9 cellular contexts compared by ENCODE assay signal in the genomic region with DNA sequence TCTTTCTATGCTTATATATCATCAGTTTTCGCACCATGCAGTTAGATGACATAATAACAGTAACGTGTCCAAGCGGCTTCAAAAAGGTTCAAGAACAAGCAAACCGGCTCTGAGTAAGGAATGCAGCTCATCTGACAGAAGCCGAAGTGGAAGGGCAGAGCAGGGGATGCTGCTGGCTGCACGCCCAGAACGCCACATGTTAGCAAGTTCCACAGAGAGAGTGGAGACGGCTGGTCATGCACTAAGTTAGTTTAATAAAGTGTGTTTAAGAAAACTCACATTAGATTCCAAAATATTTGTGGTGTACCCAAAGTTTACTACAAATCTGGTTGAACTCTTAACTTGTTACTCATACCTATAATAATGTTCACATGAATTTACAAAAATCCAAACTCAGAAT.
DNase-seq lines count a peak whose midpoint lies in the region; ATAC-seq and TF ChIP-seq lines count a peak whose summit lies in the region.
"Had no signal": no experiment of that assay in that cellular context is flagged by ENCODE, and none has a peak within 500 bp of the region (broad histone marks: within the 10 kb centered on the region; RNA-seq: fewer than 3 reads in every experiment).

No MANE protein-coding gene starts in this region.

- H3K9me3 Mint-ChIP-seq in GM23338, result no peaks in the 10 kb centered on the region
- H3K9me3 Mint-ChIP-seq: activated naive CD4-positive, alpha-beta T cell treated with anti-CD3 and anti-CD28 coated beads, Interleukin-2, amount 50 U/mL, for 24 hours had no signal

- no peaks in the 10 kb centered on the region for H3F3A ChIP-seq in GM23338 (replicated peaks; ENCODE audit: low read depth)

- H3K4me3 Mint-ChIP-seq in GM23338, result no peak overlapping the region
- H3K4me3 Mint-ChIP-seq: activated naive CD4-positive, alpha-beta T cell treated with anti-CD3 and anti-CD28 coated beads, Interleukin-2, amount 50 U/mL, for 24 hours had no signal

- no peaks in the 10 kb centered on the region for H3K4me1 Mint-ChIP-seq in GM23338
- H3K4me1 Mint-ChIP-seq: activated naive CD4-positive, alpha-beta T cell treated with anti-CD3 and anti-CD28 coated beads, Interleukin-2, amount 50 U/mL, for 24 hours had no signal

- no peak overlapping the region for H3K4me3 ChIP-seq in GM23338
- H3K4me3 ChIP-seq in SJCRH30, result no peak overlapping the region
- no peak overlapping the region for H3K4me3 ChIP-seq in gastrocnemius medialis

- no peaks in the 10 kb centered on the region for H3K9me3 ChIP-seq in SJCRH30 (replicated peaks)
- no peaks in the 10 kb centered on the region for H3K9me3 ChIP-seq in gastrocnemius medialis

- intact Hi-C loops in gastrocnemius medialis (cut with DNase I; ENCODE audit: low total_unique reads), result no loop called here

- H2AFZ ChIP-seq in GM23338, result peak overlapping the region; percentile 5; the same call in 1 of the 2 replicates

- in situ Hi-C loops in gastrocnemius medialis (cut with MboI; ENCODE audit: low sequenced_read_pairs in 4 of 4), result no loop called here

- no peaks in the 10 kb centered on the region for H3K27me3 Mint-ChIP-seq in GM23338 (ENCODE audit: insufficient read depth, low read depth, poor library complexity)

- TF ChIP-seq CTCF in GM23338 (conservative IDR thresholded peaks at IDR 0.05; ENCODE audit: low read depth in 2 of 2) (no peak), gastrocnemius medialis (IDR thresholded peaks at IDR 0.05 in 4 of 5, conservative IDR thresholded peaks at IDR 0.05 in 1 of 5) (no peak)

- H3K4me2 ChIP-seq in GM23338, result no peak overlapping the region

- no peak for DNase-seq in GM23338 (ENCODE audit: low spot score)
- peak; percentile 95 to 97 for DNase-seq in SJCRH30
- peak; percentile 64 for DNase-seq in globus pallidus (ENCODE audit: low spot score)
- DNase-seq in putamen (ENCODE audit: low spot score), result peak; percentile 26
- DNase-seq in NCI-H146 (lab: John Stamatoyannopoulos, UW), result no peak
- DNase-seq in gastrocnemius medialis, result no peak
- DNase-seq in cerebellar nuclear complex (lab: John Stamatoyannopoulos, UW), result no peak
- no peak for DNase-seq in COLO668 (lab: John Stamatoyannopoulos, UW; ENCODE audit: unreplicated experiment)

- no peak overlapping the region for H3K27ac Mint-ChIP-seq in GM23338
- H3K27ac Mint-ChIP-seq: activated naive CD4-positive, alpha-beta T cell treated with anti-CD3 and anti-CD28 coated beads, Interleukin-2, amount 50 U/mL, for 24 hours had no signal

- ATAC-seq in GM23338 (no peak), gastrocnemius medialis (no peak)

- no peak for TF ChIP-seq POLR2A in gastrocnemius medialis (IDR thresholded peaks at IDR 0.05)

- H4K20me1 ChIP-seq in GM23338 (replicated peaks; ENCODE audit: insufficient read depth), result no peaks in the 10 kb centered on the region

- no peaks in the 10 kb centered on the region for H3K4me1 ChIP-seq in GM23338 (ENCODE audit: insufficient read depth)
- H3K4me1 ChIP-seq in SJCRH30, result peaks cover 12% of the 10 kb centered on the region
- no peaks in the 10 kb centered on the region for H3K4me1 ChIP-seq in gastrocnemius medialis

- no peak overlapping the region for H3K27ac ChIP-seq in GM23338 (ENCODE audit: low read depth)
- H3K27ac ChIP-seq in SJCRH30, result no peak overlapping the region
- no peak overlapping the region for H3K27ac ChIP-seq in gastrocnemius medialis

- H3K27me3 ChIP-seq in GM23338 (ENCODE audit: insufficient read depth), result no peaks in the 10 kb centered on the region
- H3K27me3 ChIP-seq in SJCRH30, result peaks cover 3% of the 10 kb centered on the region; the same call in 1 of the 2 replicates
- no peaks in the 10 kb centered on the region for H3K27me3 ChIP-seq in gastrocnemius medialis

- no peaks in the 10 kb centered on the region for H3K79me2 ChIP-seq in GM23338 (replicated peaks; ENCODE audit: insufficient read depth)

- no peaks in the 10 kb centered on the region for H3K9me2 ChIP-seq in GM23338 (ENCODE audit: insufficient read depth)

- H3K36me3 ChIP-seq in GM23338 (ENCODE audit: insufficient read depth), result no peaks in the 10 kb centered on the region
- H3K36me3 ChIP-seq in SJCRH30, result no peaks in the 10 kb centered on the region
- no peaks in the 10 kb centered on the region for H3K36me3 ChIP-seq in gastrocnemius medialis

- no peaks in the 10 kb centered on the region for H3K36me3 Mint-ChIP-seq in GM23338 (ENCODE audit: low read depth)

TF ChIP-seq in GM23338, 12 proteins besides CTCF, POLR2A, EP300 and RAD21 (continues in another document):
- TF ChIP-seq, protein P1, sequence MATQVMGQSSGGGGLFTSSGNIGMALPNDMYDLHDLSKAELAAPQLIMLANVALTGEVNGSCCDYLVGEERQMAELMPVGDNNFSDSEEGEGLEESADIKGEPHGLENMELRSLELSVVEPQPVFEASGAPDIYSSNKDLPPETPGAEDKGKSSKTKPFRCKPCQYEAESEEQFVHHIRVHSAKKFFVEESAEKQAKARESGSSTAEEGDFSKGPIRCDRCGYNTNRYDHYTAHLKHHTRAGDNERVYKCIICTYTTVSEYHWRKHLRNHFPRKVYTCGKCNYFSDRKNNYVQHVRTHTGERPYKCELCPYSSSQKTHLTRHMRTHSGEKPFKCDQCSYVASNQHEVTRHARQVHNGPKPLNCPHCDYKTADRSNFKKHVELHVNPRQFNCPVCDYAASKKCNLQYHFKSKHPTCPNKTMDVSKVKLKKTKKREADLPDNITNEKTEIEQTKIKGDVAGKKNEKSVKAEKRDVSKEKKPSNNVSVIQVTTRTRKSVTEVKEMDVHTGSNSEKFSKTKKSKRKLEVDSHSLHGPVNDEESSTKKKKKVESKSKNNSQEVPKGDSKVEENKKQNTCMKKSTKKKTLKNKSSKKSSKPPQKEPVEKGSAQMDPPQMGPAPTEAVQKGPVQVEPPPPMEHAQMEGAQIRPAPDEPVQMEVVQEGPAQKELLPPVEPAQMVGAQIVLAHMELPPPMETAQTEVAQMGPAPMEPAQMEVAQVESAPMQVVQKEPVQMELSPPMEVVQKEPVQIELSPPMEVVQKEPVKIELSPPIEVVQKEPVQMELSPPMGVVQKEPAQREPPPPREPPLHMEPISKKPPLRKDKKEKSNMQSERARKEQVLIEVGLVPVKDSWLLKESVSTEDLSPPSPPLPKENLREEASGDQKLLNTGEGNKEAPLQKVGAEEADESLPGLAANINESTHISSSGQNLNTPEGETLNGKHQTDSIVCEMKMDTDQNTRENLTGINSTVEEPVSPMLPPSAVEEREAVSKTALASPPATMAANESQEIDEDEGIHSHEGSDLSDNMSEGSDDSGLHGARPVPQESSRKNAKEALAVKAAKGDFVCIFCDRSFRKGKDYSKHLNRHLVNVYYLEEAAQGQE (IDR thresholded peaks at IDR 0.05; ENCODE audit: unreplicated experiment), result no peak
- TF ChIP-seq CREB1 (CRISPR knock-in tag; IDR thresholded peaks at IDR 0.05; ENCODE audit: low read depth), result no peak
- no peak for TF ChIP-seq NANOG (IDR thresholded peaks at IDR 0.05; ENCODE audit: borderline replicate concordance)
- no peak for TF ChIP-seq ZNF331 (CRISPR knock-in tag; IDR thresholded peaks at IDR 0.05; ENCODE audit: low read depth)
- no peak for TF ChIP-seq EZH2 (IDR thresholded peaks at IDR 0.05; ENCODE audit: low read depth, unreplicated experiment)
- TF ChIP-seq ZNF114 (CRISPR knock-in tag; IDR thresholded peaks at IDR 0.05), result no peak

Comparison
In these comparisons a context has a peak if more than half of its experiments do, and no peak if none do; other contexts are left out.
1. DNase-seq: peak in SJCRH30 (2 of 2), globus pallidus (single experiment) and putamen (single experiment); none in GM23338 (single experiment), NCI-H146 (single experiment), gastrocnemius medialis (0 of 2), cerebellar nuclear complex (0 of 2) and COLO668 (single experiment).